22 cellular contexts compared by ENCODE assay signal in genomic region chr13:46206138-46206537, GRCh38. TPM values are rescaled to one million over a fixed set of nuclear protein-coding genes. Genes with fewer than 3 reads are reported as not detected.
DNase-seq lines count a peak whose midpoint lies in the region; ATAC-seq and TF ChIP-seq lines count a peak whose summit lies in the region.
"Had no signal": no experiment of that assay in that cellular context is flagged by ENCODE, and none has a peak within 500 bp of the region (broad histone marks: within the 10 kb centered on the region; RNA-seq: fewer than 3 reads in every experiment).

No MANE protein-coding gene starts in this region.

- no peak overlapping the region for H3K4me3 Mint-ChIP-seq in activated naive CD4-positive, alpha-beta T cell treated with anti-CD3 and anti-CD28 coated beads, Interleukin-2, amount 50 U/mL, for 24 hours
- H3K4me3 Mint-ChIP-seq: B cell; CD4-positive, CD25-positive, alpha-beta regulatory T cell had no signal

- peak overlapping the region; percentile 55 for H3K27ac Mint-ChIP-seq in activated naive CD4-positive, alpha-beta T cell treated with anti-CD3 and anti-CD28 coated beads, Interleukin-2, amount 50 U/mL, for 24 hours
- H3K27ac Mint-ChIP-seq: B cell had no signal

- H3K4me1 ChIP-seq in PC-3 (ENCODE audit: insufficient read depth, low read length) (peaks cover 18% of the 10 kb centered on the region), SJCRH30 (no peaks in the 10 kb centered on the region)

- no peak overlapping the region for H3K9ac ChIP-seq in PC-3 (ENCODE audit: low read length)
- H3K9ac ChIP-seq: GM23248, SK-N-SH had no signal

- H3K4me2 ChIP-seq in PC-3 (ENCODE audit: low read length): no peak overlapping the region
- H3K4me2 ChIP-seq: SK-N-SH had no signal

- no peaks in the 10 kb centered on the region for H3K9me3 ChIP-seq in PC-3 (ENCODE audit: low read length)
- H3K9me3 ChIP-seq in SJCRH30 (replicated peaks): no peaks in the 10 kb centered on the region
- H3K9me3 ChIP-seq: HAP-1, SK-N-SH had no signal

- H3K9me2 ChIP-seq in PC-3 (replicated peaks; ENCODE audit: low read length): no peaks in the 10 kb centered on the region
- H3K9me2 ChIP-seq: SK-N-SH had no signal

- no peak for DNase-seq in activated naive CD4-positive, alpha-beta T cell treated with Interleukin-2 at 50 U/mL for 16 hours
- DNase-seq in PC-3 (peak; percentile 43), SJCRH30 (no peak), NCI-H446 treated with DMSO at 0.1 percent for 48 hours (lab: John Stamatoyannopoulos, UW) (no peak)
- DNase-seq: CD4-positive, CD25-positive, alpha-beta regulatory T cell; DMS79 treated with DMSO at 0.1 percent for 48 hours; GM23248; NCI-H1105; NCI-H2081; NCI-H510A; NCI-H748 treated with DMSO at 0.1 percent for 48 hours; Right ventricle myocardium superior; SK-N-SH had no signal

- CTCF ChIA-PET in PC-3 (lab: Charles Lee): no interaction called here

- no peaks in the 10 kb centered on the region for H3K36me3 ChIP-seq in PC-3 (ENCODE audit: low read depth, low read length)
- H3K36me3 ChIP-seq in SJCRH30: no peaks in the 10 kb centered on the region
- H3K36me3 ChIP-seq: HAP-1 had no signal

- POLR2A ChIA-PET in PC-3 (lab: Charles Lee; ENCODE audit: unreplicated experiment): no interaction called here

- intact Hi-C loops in PC-3 (cut with micrococcal nuclease): no loop called here

- no peaks in the 10 kb centered on the region for H3K27me3 Mint-ChIP-seq in activated naive CD4-positive, alpha-beta T cell treated with anti-CD3 and anti-CD28 coated beads, Interleukin-2, amount 50 U/mL, for 24 hours
- H3K27me3 Mint-ChIP-seq: B cell; CD4-positive, CD25-positive, alpha-beta regulatory T cell had no signal

- no peaks in the 10 kb centered on the region for H3K9me3 Mint-ChIP-seq in activated naive CD4-positive, alpha-beta T cell treated with anti-CD3 and anti-CD28 coated beads, Interleukin-2, amount 50 U/mL, for 24 hours
- H3K9me3 Mint-ChIP-seq: CD4-positive, CD25-positive, alpha-beta regulatory T cell had no signal

- no peak for TF ChIP-seq CTCF in PC-3 (conservative IDR thresholded peaks at IDR 0.05; ENCODE audit: low read depth, low read length)

- H3K4me1 Mint-ChIP-seq in activated naive CD4-positive, alpha-beta T cell treated with anti-CD3 and anti-CD28 coated beads, Interleukin-2, amount 50 U/mL, for 24 hours: peaks cover 38% of the 10 kb centered on the region

- no peak for ATAC-seq in PC-3
- peak; percentile 56 for ATAC-seq in esophagus mucosa
- ATAC-seq in GM21723 (IDR thresholded peaks at IDR 0.05; ENCODE audit: unreplicated experiment): no peak
- no peak for ATAC-seq in GM18505 (IDR thresholded peaks at IDR 0.05; ENCODE audit: unreplicated experiment)

- H2AFZ ChIP-seq in PC-3 (ENCODE audit: low read length): no peak overlapping the region
- H2AFZ ChIP-seq: GM23248 had no signal

- BruUV-seq in PC-3 (replicated peaks; lab: Mats Ljungman, UMichigan): no TSS peak

- H3K4me3 ChIP-seq in PC-3 (ENCODE audit: low read length): no peak overlapping the region
- H3K4me3 ChIP-seq in SJCRH30: no peak overlapping the region
- H3K4me3 ChIP-seq: GM23248, HAP-1 had no signal

- H3K27me3 ChIP-seq in PC-3 (ENCODE audit: low read length): no peaks in the 10 kb centered on the region
- H3K27me3 ChIP-seq in SJCRH30: no peaks in the 10 kb centered on the region

- H3F3A ChIP-seq in PC-3 (ENCODE audit: low read length, unreplicated experiment): no peaks in the 10 kb centered on the region

- no peak for TF ChIP-seq POLR2A in GM18505 (IDR thresholded peaks at IDR 0.05; ENCODE audit: borderline replicate concordance, extremely low read depth, insufficient read depth, insufficient read length)

- peaks cover 6% of the 10 kb centered on the region; the same call in 1 of the 2 replicates for H3K79me2 ChIP-seq in PC-3 (ENCODE audit: low read length)

- no peaks in the 10 kb centered on the region for H4K20me1 ChIP-seq in PC-3 (ENCODE audit: low read length)

- no peaks in the 10 kb centered on the region for H3K36me3 Mint-ChIP-seq in activated naive CD4-positive, alpha-beta T cell treated with anti-CD3 and anti-CD28 coated beads, Interleukin-2, amount 50 U/mL, for 24 hours
- H3K36me3 Mint-ChIP-seq: CD4-positive, CD25-positive, alpha-beta regulatory T cell had no signal

- H3K27ac ChIP-seq in PC-3 (ENCODE audit: low read length) (no peak overlapping the region), SJCRH30 (no peak overlapping the region)
- H3K27ac ChIP-seq: GM23248 had no signal

RNA-seq across cellular contexts. Expression of gene LRRC63, which starts 5.6 kb away (rescaled TPM):
- 0.26 and 0.35 TPM in 2 replicates for total RNA-seq in PC-3 (2014; rRNA removed)
- total RNA-seq in esophagus mucosa: not detected
- total RNA-seq in SJCRH30 (2014; rRNA removed; shearing (Covaris generic)): 0.06 TPM in 1 of 2 replicates, not detected in the other
- total RNA-seq: G401, GM23248, LHCN-M2, OCI-LY7, Right ventricle myocardium superior had no signal

RNA-seq across cellular contexts. Expression of gene LCP1, which starts 24.2 kb away (rescaled TPM):
- total RNA-seq in PC-3 (2014; rRNA removed): 133 and 143 TPM in 2 replicates
- total RNA-seq in esophagus mucosa: 5.3 TPM
- not detected in 2 replicates for total RNA-seq in SJCRH30 (2014; rRNA removed; shearing (Covaris generic))
- total RNA-seq: G401, GM23248, LHCN-M2 had no signal

Comparison
In these comparisons a context has a peak if more than half of its experiments do, and no peak if none do; other contexts are left out.
1. RNA of gene LCP1, which starts 24.2 kb away (total RNA-seq): 133 to 143 TPM in PC-3; 5.3 TPM in esophagus mucosa (single experiment) and not detected in SJCRH30; every median in the first group is over 10 times any median in the second.